Comparison of ENCODE assay signal across 20 cellular contexts in the genomic region with DNA sequence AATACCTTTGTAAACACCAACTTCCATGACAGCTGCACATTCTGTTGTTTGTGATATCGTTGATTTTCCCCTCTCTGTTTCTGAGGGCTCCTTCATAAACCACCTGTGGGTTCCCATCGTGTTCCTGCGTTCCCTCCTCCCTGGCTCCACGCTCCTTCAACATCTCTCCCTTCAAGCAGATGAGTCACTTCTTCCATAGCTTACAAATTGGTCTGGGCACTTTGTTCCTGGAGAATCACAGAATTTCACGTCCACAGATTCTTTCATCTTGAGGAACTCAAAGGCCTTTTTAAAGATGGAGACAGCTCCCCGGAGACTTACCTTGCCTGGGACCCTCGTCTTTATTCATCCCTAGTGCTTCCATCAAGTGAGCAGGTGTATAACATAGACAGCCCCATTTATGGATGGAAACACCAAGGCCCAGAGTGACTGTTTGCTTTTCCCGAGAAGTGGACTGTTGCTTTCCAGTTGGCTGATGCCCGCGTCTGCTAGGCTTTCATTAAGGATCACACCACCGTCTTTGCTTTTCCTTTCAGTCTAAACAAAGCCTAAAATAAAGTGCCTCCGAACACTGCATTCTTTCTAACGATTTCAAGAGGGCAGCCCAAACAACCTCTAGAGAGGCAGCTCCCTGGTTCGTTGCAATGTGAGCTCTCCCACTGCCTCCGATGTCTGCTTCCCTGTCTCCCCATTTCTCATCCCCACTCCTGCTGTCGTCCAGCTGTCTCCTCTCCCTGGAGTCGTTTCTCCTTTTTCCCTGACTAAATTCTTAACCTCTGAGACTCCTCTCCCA.
DNase-seq lines count a peak whose midpoint lies in the region; ATAC-seq, FAIRE-seq and TF ChIP-seq lines count a peak whose summit lies in the region.
"Had no signal": no experiment of that assay in that cellular context is flagged by ENCODE, and none has a peak within 500 bp of the region (broad histone marks: within the 10 kb centered on the region; RNA-seq: fewer than 3 reads in every experiment).

No MANE protein-coding gene starts in this region.

- 66 to 71% methylated on average over 17 of the region's 17 CpGs for WGBS in pancreas, 2 donors

- no peak for TF ChIP-seq RAD21 in HCT116 (IDR thresholded peaks at IDR 0.05; ENCODE audit: low read depth)

- H3K79me2 ChIP-seq in HCT116 (ENCODE audit: insufficient read depth, low read length) (no peaks in the 10 kb centered on the region), neural progenitor cell (ENCODE audit: low read depth) (no peaks in the 10 kb centered on the region)

- H3K36me3 ChIP-seq in HCT116 (ENCODE audit: control insufficient read depth in 1 of 2, insufficient read depth in 2 of 2, low read length in 2 of 2) (no peaks in the 10 kb centered on the region), neural progenitor cell (no peaks in the 10 kb centered on the region), pancreas (no peaks in the 10 kb centered on the region)

- H3K27ac ChIP-seq in HCT116 (ENCODE audit: low read depth, low read length), result no peak overlapping the region
- no peak overlapping the region for H3K27ac ChIP-seq in neural progenitor cell
- H3K27ac ChIP-seq in pancreas, result no peak overlapping the region
- H3K27ac ChIP-seq: BLaER1 treated with 17β-estradiol and CSF1 and Interleukin-3, amounts not matched to agents 10 nM and 100 nM had no signal

- H3K27ac Mint-ChIP-seq in chondrocyte (ENCODE audit: unreplicated experiment), result peak overlapping the region; percentile 14
- H3K27ac Mint-ChIP-seq in neural progenitor cell, result peak overlapping the region; percentile 3
- H3K27ac Mint-ChIP-seq: B cell; CD8-positive, alpha-beta T cell; H9; IgD-negative memory B cell had no signal

- intact Hi-C loops in HCT116 (cut with micrococcal nuclease) (no loop called here), pancreas (cut with DNase I) (no loop called here)

- H3K4me3 Mint-ChIP-seq in chondrocyte (ENCODE audit: unreplicated experiment), result no peak overlapping the region
- no peak overlapping the region for H3K4me3 Mint-ChIP-seq in neural progenitor cell
- H3K4me3 Mint-ChIP-seq: B cell; CD8-positive, alpha-beta T cell; H9; IgD-negative memory B cell had no signal

- H3K27me3 Mint-ChIP-seq in chondrocyte (ENCODE audit: low read depth) (no peaks in the 10 kb centered on the region), neural progenitor cell (ENCODE audit: insufficient read depth, low read depth) (peaks cover 19% of the 10 kb centered on the region)
- H3K27me3 Mint-ChIP-seq: B cell, IgD-negative memory B cell had no signal

- H3K9me3 Mint-ChIP-seq in chondrocyte (ENCODE audit: low read depth) (no peaks in the 10 kb centered on the region), neural progenitor cell (peaks cover 7% of the 10 kb centered on the region)
- H3K9me3 Mint-ChIP-seq: H9 had no signal

- H3K36me3 Mint-ChIP-seq in chondrocyte (ENCODE audit: low read depth) (peaks cover 1% of the 10 kb centered on the region), neural progenitor cell (peaks cover 11% of the 10 kb centered on the region)

- no TSS peak for BruUV-seq in HCT116 (replicated peaks; lab: Mats Ljungman, UMichigan)

- H3K4me1 Mint-ChIP-seq in chondrocyte (ENCODE audit: low read depth) (peaks cover 17% of the 10 kb centered on the region), neural progenitor cell (peaks cover 40% of the 10 kb centered on the region)
- H3K4me1 Mint-ChIP-seq: B cell had no signal

- no peak for TF ChIP-seq POLR2A in HCT116 (IDR thresholded peaks at IDR 0.05; ENCODE audit: borderline replicate concordance, extremely low read depth, insufficient read depth, insufficient read length)

- no peaks in the 10 kb centered on the region for H4K20me1 ChIP-seq in HCT116 (ENCODE audit: insufficient read depth)
- peaks cover 24% of the 10 kb centered on the region for H4K20me1 ChIP-seq in neural progenitor cell (ENCODE audit: low read depth)
- H4K20me1 ChIP-seq: BLaER1 treated with 17β-estradiol and CSF1 and Interleukin-3, amounts not matched to agents 10 nM and 100 nM had no signal

- ATAC-seq in HCT116, result no peak
- ATAC-seq in pancreas, result no peak
- no peak for ATAC-seq in GM18873 (IDR thresholded peaks at IDR 0.05; ENCODE audit: low FRiP score, unreplicated experiment)
- ATAC-seq: CD8-positive, alpha-beta T cell; GM12878 had no signal

- H3K4me3 ChIP-seq in HCT116 (replicated peaks in 1 of 2; ENCODE audit: low read depth in 1 of 2, low read length in 2 of 2), result no peak overlapping the region
- H3K4me3 ChIP-seq in neural progenitor cell, result no peak overlapping the region
- H3K4me3 ChIP-seq in pancreas, result no peak overlapping the region
- H3K4me3 ChIP-seq: BLaER1 treated with 17β-estradiol and CSF1 and Interleukin-3, amounts not matched to agents 10 nM and 100 nM; GM12878 had no signal

- H2AFZ ChIP-seq in HCT116 (ENCODE audit: low read depth, low read length, poor library complexity, severe bottlenecking) (no peak overlapping the region), neural progenitor cell (replicated peaks) (no peak overlapping the region)

- H3K9ac ChIP-seq in HCT116 (ENCODE audit: low read length) (no peak overlapping the region), neural progenitor cell (no peak overlapping the region)
- H3K9ac ChIP-seq: BLaER1 treated with 17β-estradiol and CSF1 and Interleukin-3, amounts not matched to agents 10 nM and 100 nM had no signal

- POLR2A ChIA-PET in HCT116 (lab: Charles Lee), result no interaction called here

- RAD21 ChIA-PET in HCT116 (lab: Charles Lee; ENCODE audit: low non-redundant PET in 1 of 2, low total read pairs in 2 of 2, uncharacterized antibody in 2 of 2, unreplicated experiment in 2 of 2), result no interaction called here

- no peaks in the 10 kb centered on the region for H3K9me2 ChIP-seq in HCT116 (ENCODE audit: insufficient read depth)

- CTCF ChIA-PET in HCT116 (lab: Charles Lee), result no interaction called here

- peaks cover 11 to 29% of the 10 kb centered on the region in 2 experiments; a peak in 3 of 4 replicates for H3K4me1 ChIP-seq in HCT116 (ENCODE audit: control insufficient read depth in 1 of 2, insufficient read depth in 2 of 2, low read length in 2 of 2)
- peaks cover 9% of the 10 kb centered on the region for H3K4me1 ChIP-seq in neural progenitor cell
- no peaks in the 10 kb centered on the region for H3K4me1 ChIP-seq in pancreas

- H3K9me3 ChIP-seq in HCT116 (ENCODE audit: control insufficient read depth in 1 of 2, insufficient read depth in 1 of 2, low read depth in 1 of 2, low read length in 2 of 2) (no peaks in the 10 kb centered on the region), neural progenitor cell (ENCODE audit: low read depth) (no peaks in the 10 kb centered on the region), pancreas (no peaks in the 10 kb centered on the region)

- TF ChIP-seq CTCF in HCT116 (IDR thresholded peaks at IDR 0.05 in 2 of 3, conservative IDR thresholded peaks at IDR 0.05 in 1 of 3; ENCODE audit: borderline replicate concordance in 1 of 3, insufficient read depth in 1 of 3, low read depth in 2 of 3, low read length in 2 of 3), result no peak
- TF ChIP-seq CTCF in chondrocyte (IDR thresholded peaks at IDR 0.05), result no peak
- no peak for TF ChIP-seq CTCF in neural progenitor cell (IDR thresholded peaks at IDR 0.05)
- no peak for TF ChIP-seq CTCF in pancreas (IDR thresholded peaks at IDR 0.05)

- H3K4me2 ChIP-seq in HCT116 (ENCODE audit: low read length), result no peak overlapping the region
- H3K4me2 ChIP-seq in neural progenitor cell, result peak overlapping the region; percentile 8
- H3K4me2 ChIP-seq: BLaER1 treated with 17β-estradiol and CSF1 and Interleukin-3, amounts not matched to agents 10 nM and 100 nM had no signal

- FAIRE-seq in pancreas (lab: Jason Lieb, UNC), result no peak
- FAIRE-seq: GM12878, GM19239, H1 had no signal

- H3K27me3 ChIP-seq in HCT116 (ENCODE audit: insufficient read depth, low read length), result no peaks in the 10 kb centered on the region
- H3K27me3 ChIP-seq in neural progenitor cell, result peaks cover 54% of the 10 kb centered on the region
- no peaks in the 10 kb centered on the region for H3K27me3 ChIP-seq in pancreas
- H3K27me3 ChIP-seq: BLaER1 treated with 17β-estradiol and CSF1 and Interleukin-3, amounts not matched to agents 10 nM and 100 nM had no signal

- H3F3A ChIP-seq in neural progenitor cell (ENCODE audit: low read depth), result peaks cover 13% of the 10 kb centered on the region

- DNase-seq in HCT116 (ENCODE audit: low read depth, low spot score) (no peak), chondrocyte (ENCODE audit: low spot score) (no peak), left kidney (ENCODE audit: low read depth, low spot score) (peak; percentile 44), neural progenitor cell (ENCODE audit: low spot score) (peak; percentile 62), pancreas (no peak), DMS 273 (lab: John Stamatoyannopoulos, UW; ENCODE audit: unreplicated experiment) (no peak)
- DNase-seq: Calu3; CD8-positive, alpha-beta T cell; DMS 273 treated with DMSO at 0.1 percent for 48 hours; DMS53; DND-41; EL; H9 had no signal

TF ChIP-seq in HCT116, 20 proteins besides CTCF, POLR2A, EP300 and RAD21:
- TF ChIP-seq, protein P1, sequence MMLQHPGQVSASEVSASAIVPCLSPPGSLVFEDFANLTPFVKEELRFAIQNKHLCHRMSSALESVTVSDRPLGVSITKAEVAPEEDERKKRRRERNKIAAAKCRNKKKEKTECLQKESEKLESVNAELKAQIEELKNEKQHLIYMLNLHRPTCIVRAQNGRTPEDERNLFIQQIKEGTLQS (IDR thresholded peaks at IDR 0.05), result no peak
- TF ChIP-seq TCF7L2 (IDR thresholded peaks at IDR 0.05; ENCODE audit: borderline replicate concordance, extremely low read depth, insufficient read depth, insufficient read length) (peak; percentile 44), FOSL1 (IDR thresholded peaks at IDR 0.05; ENCODE audit: low read depth) (peak; percentile 19; the same call in 1 of the 2 replicates), JUND (IDR thresholded peaks at IDR 0.05) (0 out of 2 replicates have a peak, but pooled peaks have one; percentile 17)

Comparison
In these comparisons a context has a peak if more than half of its experiments do, and no peak if none do; other contexts are left out.
1. DNase-seq: peak in left kidney (single experiment) and neural progenitor cell (single experiment); none in HCT116 (single experiment), chondrocyte (single experiment), pancreas (0 of 6) and DMS 273 (single experiment).